14 cellular contexts compared by ENCODE assay signal in genomic region chr1:205365086-205365485, GRCh38. TPM values are rescaled to one million over a fixed set of nuclear protein-coding genes. Genes with fewer than 3 reads are reported as not detected.
"Had no signal": no experiment of that assay in that cellular context is flagged by ENCODE, and none has a peak within 500 bp of the region (broad histone marks: within the 10 kb centered on the region; RNA-seq: fewer than 3 reads in every experiment).

No MANE protein-coding gene starts in this region.

RNA-seq across cellular contexts. Expression of gene KLHDC8A, which starts 8.4 kb away (rescaled TPM):
- total RNA-seq: activated CD4-positive, alpha-beta memory T cell treated with anti-CD3 and anti-CD28 coated beads, Interleukin-2, amount 10 ng/mL, durations not matched to agents 7 days and 5 days; activated CD4-positive, alpha-beta T cell treated with anti-CD3 and anti-CD28 coated beads for 36 hours; activated CD4-positive, alpha-beta T cell treated with anti-CD3 and anti-CD28 coated beads, Interleukin-2, amount 10 ng/mL, durations not matched to agents 7 days and 5 days; activated CD8-positive, alpha-beta memory T cell treated with anti-CD3 and anti-CD28 coated beads, Interleukin-2, amount 10 ng/mL, durations not matched to agents 7 days and 5 days; activated CD8-positive, alpha-beta T cell treated with anti-CD3 and anti-CD28 coated beads, Interleukin-2, amount 10 ng/mL, durations not matched to agents 7 days and 5 days; activated naive CD8-positive, alpha-beta T cell treated with anti-CD3 and anti-CD28 coated beads, Interleukin-2, amount 10 ng/mL, durations not matched to agents 7 days and 5 days; activated T-helper 2 cell treated with anti-CD3 and anti-CD28 coated beads, Interferon-gamma antibody, Interleukin-2, Interleukin-4, amounts not matched to agents 10 μg/mL and 5 μg/mL and 100 μg/mL, durations not matched to agents 14 hours and 24 hours and 36 hours; breast epithelium; cardiac septum; T-helper 1 cell treated with Interleukin-12 subunit alpha and Interleukin-12 subunit beta and Interleukin-4 antibody, amounts not matched to agents 30 ng/mL and 1 ng/mL, for 36 hours; T-helper 17 cell; T-helper 2 cell treated with Interferon-gamma antibody and Interleukin-4, amounts not matched to agents 100 ng/mL and 5 ng/mL, for 36 hours had no signal
- polyA plus RNA-seq: aorta had no signal

RNA-seq across cellular contexts. Expression of gene LEMD1, which starts 56.8 kb away (rescaled TPM):
- total RNA-seq: activated T-helper 2 cell treated with anti-CD3 and anti-CD28 coated beads, Interferon-gamma antibody, Interleukin-2, Interleukin-4, amounts not matched to agents 10 μg/mL and 5 μg/mL and 100 μg/mL, durations not matched to agents 14 hours and 24 hours and 36 hours; aorta; body of pancreas; cardiac septum; T-helper 17 cell; T-helper 2 cell treated with Interferon-gamma antibody and Interleukin-4, amounts not matched to agents 100 ng/mL and 5 ng/mL, for 36 hours had no signal
- polyA plus RNA-seq: aorta had no signal
